9 cellular contexts compared by ENCODE assay signal in the genomic region with DNA sequence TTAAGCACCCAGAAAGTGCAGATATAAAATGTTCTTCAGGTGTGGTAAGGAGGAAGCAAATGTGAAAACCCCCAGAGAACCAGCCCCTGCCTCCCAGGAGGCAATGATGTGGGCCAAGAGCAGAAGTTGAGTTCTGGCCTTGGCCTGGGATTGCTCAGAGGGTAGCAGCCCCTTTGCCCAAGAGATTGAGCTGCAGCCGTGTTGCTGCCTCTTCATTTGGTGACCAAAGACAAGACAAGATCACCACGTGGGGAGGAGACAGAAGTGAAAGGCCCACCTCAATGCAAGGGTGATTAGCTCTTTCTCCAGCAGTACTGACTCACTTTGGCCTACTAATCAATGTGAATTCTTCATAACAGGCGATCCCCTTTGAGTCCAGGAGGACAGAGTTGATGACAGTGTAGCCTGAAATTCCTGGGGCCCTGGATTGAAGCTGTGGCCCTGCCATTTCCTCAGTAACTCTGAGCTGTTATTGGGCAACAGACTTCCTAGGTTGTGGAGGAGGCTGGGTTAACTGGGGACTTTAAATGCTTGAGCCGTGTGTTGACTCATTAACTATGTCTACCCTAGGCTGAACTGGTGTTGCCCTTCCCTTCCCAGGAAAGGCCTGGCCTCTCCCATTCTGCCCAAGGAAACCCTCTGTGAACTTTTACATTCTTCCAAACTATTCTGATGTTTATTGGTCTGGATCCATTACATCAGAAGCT.
DNase-seq lines count a peak whose midpoint lies in the region; ATAC-seq, FAIRE-seq and TF ChIP-seq lines count a peak whose summit lies in the region.
"Had no signal": no experiment of that assay in that cellular context is flagged by ENCODE, and none has a peak within 500 bp of the region (broad histone marks: within the 10 kb centered on the region; RNA-seq: fewer than 3 reads in every experiment).

No MANE protein-coding gene starts in this region.

- peaks cover 64% of the 10 kb centered on the region for H3K4me1 Mint-ChIP-seq in activated naive CD4-positive, alpha-beta T cell treated with anti-CD3 and anti-CD28 coated beads for 36 hours (ENCODE audit: low read depth)

- no peak overlapping the region for H3K4me3 Mint-ChIP-seq in activated naive CD4-positive, alpha-beta T cell treated with anti-CD3 and anti-CD28 coated beads for 36 hours
- H3K4me3 Mint-ChIP-seq: T-helper 2 cell treated with Interferon-gamma antibody and Interleukin-4, amounts not matched to agents 5 μg/mL and 100 μg/mL, for 36 hours had no signal

- H3K27ac ChIP-seq in pancreas, result no peak overlapping the region

- no peak overlapping the region for H3K4me3 ChIP-seq in fibroblast of mammary gland (ENCODE audit: control insufficient read depth, low read depth, low read length)
- H3K4me3 ChIP-seq in pancreas, result no peak overlapping the region

- H3K27me3 ChIP-seq in pancreas, result no peaks in the 10 kb centered on the region

- DNase-seq in activated naive CD4-positive, alpha-beta T cell treated with anti-CD3 and anti-CD28 coated beads for 36 hours, result no peak
- no peak for DNase-seq in activated naive CD4-positive, alpha-beta T cell treated with anti-CD3 and anti-CD28 coated beads, Interleukin-2, amount 50 U/mL, for 72 hours (ENCODE audit: low spot score in 2 of 2)
- DNase-seq in Kasumi-1 (lab: John Stamatoyannopoulos, UW), result peak; percentile 52 to 58
- peak; percentile 16 for DNase-seq in fibroblast of mammary gland (ENCODE audit: low read depth)
- peak; percentile 20 for DNase-seq in stromal cell of bone marrow (ENCODE audit: low read depth)
- no peak for DNase-seq in pancreas
- DNase-seq in DMS114 treated with DMSO at 0.1 percent for 48 hours (lab: John Stamatoyannopoulos, UW; ENCODE audit: unreplicated experiment), result no peak

- no peaks in the 10 kb centered on the region for H3K9me3 Mint-ChIP-seq in activated naive CD4-positive, alpha-beta T cell treated with anti-CD3 and anti-CD28 coated beads for 36 hours
- H3K9me3 Mint-ChIP-seq in activated naive CD4-positive, alpha-beta T cell treated with anti-CD3 and anti-CD28 coated beads, Interleukin-2, amount 50 U/mL, for 72 hours, result no peaks in the 10 kb centered on the region
- H3K9me3 Mint-ChIP-seq: T-helper 2 cell treated with Interferon-gamma antibody and Interleukin-4, amounts not matched to agents 5 μg/mL and 100 μg/mL, for 36 hours had no signal

- H3K36me3 ChIP-seq in pancreas, result no peaks in the 10 kb centered on the region

- ATAC-seq in activated naive CD4-positive, alpha-beta T cell treated with anti-CD3 and anti-CD28 coated beads, Interleukin-2, amount 50 U/mL, for 72 hours, result no peak
- ATAC-seq in pancreas, result no peak
- no peak for ATAC-seq in GM21515 (IDR thresholded peaks at IDR 0.05; ENCODE audit: unreplicated experiment)

- no peak for FAIRE-seq in pancreas (lab: Jason Lieb, UNC)

- H3K9me3 ChIP-seq in pancreas, result no peaks in the 10 kb centered on the region

- H3K27me3 Mint-ChIP-seq in activated naive CD4-positive, alpha-beta T cell treated with anti-CD3 and anti-CD28 coated beads for 36 hours (ENCODE audit: low read depth), result no peaks in the 10 kb centered on the region

- WGBS in pancreas, 2 donors, result 62 to 73% methylated on average over 4 of the region's 4 CpGs

- peaks cover 11% of the 10 kb centered on the region for H3K36me3 Mint-ChIP-seq in activated naive CD4-positive, alpha-beta T cell treated with anti-CD3 and anti-CD28 coated beads for 36 hours (ENCODE audit: low read depth)
- peaks cover 0 to 11% of the 10 kb centered on the region in 2 donors for H3K36me3 Mint-ChIP-seq in activated naive CD4-positive, alpha-beta T cell treated with anti-CD3 and anti-CD28 coated beads, Interleukin-2, amount 50 U/mL, for 72 hours

- CTCF ChIA-PET in activated naive CD4-positive, alpha-beta T cell treated with anti-CD3 and anti-CD28 coated beads for 36 hours (lab: Charles Lee), result no interaction called here

- H3K4me1 ChIP-seq in pancreas, result no peaks in the 10 kb centered on the region

- intact Hi-C loops in activated naive CD4-positive, alpha-beta T cell treated with anti-CD3 and anti-CD28 coated beads for 36 hours (cut with micrococcal nuclease), result no loop called here
- intact Hi-C loops in pancreas (cut with DNase I), result no loop called here

- peak overlapping the region; percentile 16 for H3K27ac Mint-ChIP-seq in activated naive CD4-positive, alpha-beta T cell treated with anti-CD3 and anti-CD28 coated beads for 36 hours
- H3K27ac Mint-ChIP-seq in activated naive CD4-positive, alpha-beta T cell treated with anti-CD3 and anti-CD28 coated beads, Interleukin-2, amount 50 U/mL, for 72 hours, result peak overlapping the region in 1 of 2 donors; percentile 70

- TF ChIP-seq CTCF in fibroblast of mammary gland (conservative IDR thresholded peaks at IDR 0.05; ENCODE audit: control insufficient read depth, insufficient read depth, low read depth, low read length), result no peak
- TF ChIP-seq CTCF in pancreas (IDR thresholded peaks at IDR 0.05), result no peak

Comparison
In these comparisons a context has a peak if more than half of its experiments do, and no peak if none do; other contexts are left out.
1. DNase-seq: peak in Kasumi-1 (2 of 2), fibroblast of mammary gland (single experiment) and stromal cell of bone marrow (single experiment); none in activated naive CD4-positive, alpha-beta T cell treated with anti-CD3 and anti-CD28 coated beads for 36 hours (single experiment), activated naive CD4-positive, alpha-beta T cell treated with anti-CD3 and anti-CD28 coated beads, Interleukin-2, amount 50 U/mL, for 72 hours (0 of 2), pancreas (0 of 6) and DMS114 treated with DMSO at 0.1 percent for 48 hours (single experiment).